ENCODE assay signal across 18 cellular contexts in genomic region chr1:167332503-167332902, GRCh38.
DNase-seq lines count a peak whose midpoint lies in the region; ATAC-seq, FAIRE-seq and TF ChIP-seq lines count a peak whose summit lies in the region.
"Had no signal": no experiment of that assay in that cellular context is flagged by ENCODE, and none has a peak within 500 bp of the region (broad histone marks: within the 10 kb centered on the region; RNA-seq: fewer than 3 reads in every experiment).

No MANE protein-coding gene starts in this region.

- H3K27ac Mint-ChIP-seq in stimulated activated naive B cell treated with anti-CD40 and anti-IgM and Interleukin-4, amounts not matched to agents 10 μg/mL and 1 μg/mL and 100 μg/mL, for 72 hours = peak overlapping the region; percentile 20
- H3K27ac Mint-ChIP-seq: endodermal cell, neural progenitor cell, T-helper 17 cell had no signal

- peaks cover 38 to 59% of the 10 kb centered on the region in 2 donors for H3K4me1 Mint-ChIP-seq in stimulated activated naive B cell treated with anti-CD40 and anti-IgM and Interleukin-4, amounts not matched to agents 10 μg/mL and 1 μg/mL and 100 μg/mL, for 72 hours

- no peak overlapping the region for H3K4me3 Mint-ChIP-seq in stimulated activated naive B cell treated with anti-CD40 and anti-IgM and Interleukin-4, amounts not matched to agents 10 μg/mL and 1 μg/mL and 100 μg/mL, for 72 hours
- H3K4me3 Mint-ChIP-seq: activated naive CD4-positive, alpha-beta T cell treated with anti-CD3 and anti-CD28 coated beads for 36 hours; CD4-positive, CD25-positive, alpha-beta regulatory T cell; endodermal cell; neural progenitor cell; T-helper 17 cell had no signal

- H3K27ac ChIP-seq in RWPE2 (ENCODE audit: poor library complexity, severe bottlenecking) = no peak overlapping the region
- H3K27ac ChIP-seq in substantia nigra (ENCODE audit: low read depth, low read length, poor library complexity, severe bottlenecking) = no peak overlapping the region
- H3K27ac ChIP-seq: body of pancreas had no signal

- FAIRE-seq in GM12891 (lab: Jason Lieb, UNC) = peak; percentile 45
- FAIRE-seq: islet of Langerhans had no signal

- no peak for TF ChIP-seq POLR2A in GM12891 (IDR thresholded peaks at IDR 0.05; ENCODE audit: low read depth, low read length)

- no peak for TF ChIP-seq CTCF in RWPE2 (IDR thresholded peaks at IDR 0.05; ENCODE audit: poor library complexity, severe bottlenecking)

- H3K4me1 ChIP-seq in RWPE2 (ENCODE audit: insufficient read depth, poor library complexity, severe bottlenecking) = no peaks in the 10 kb centered on the region
- H3K4me1 ChIP-seq: body of pancreas had no signal

- ATAC-seq in RWPE2 (ENCODE audit: low read depth) = peak; percentile 52; the same call in 2 of the 3 replicates
- ATAC-seq in stimulated activated naive B cell treated with anti-CD40 and anti-IgM and Interleukin-4, amounts not matched to agents 10 μg/mL and 1 μg/mL and 100 μg/mL, for 72 hours (replicated peaks) = no peak
- ATAC-seq in HG02610 (IDR thresholded peaks at IDR 0.05; ENCODE audit: unreplicated experiment) = no peak
- no peak for ATAC-seq in GM19467 (IDR thresholded peaks at IDR 0.05; ENCODE audit: unreplicated experiment)
- ATAC-seq: body of pancreas, T-helper 17 cell had no signal

- no peaks in the 10 kb centered on the region for H3K36me3 ChIP-seq in RWPE2 (ENCODE audit: low read depth)
- H3K36me3 ChIP-seq: neural progenitor cell had no signal

- no peaks in the 10 kb centered on the region for H3K9me3 ChIP-seq in RWPE2 (ENCODE audit: severe bottlenecking)

- no peak overlapping the region for H3K4me3 ChIP-seq in RWPE2 (ENCODE audit: severe bottlenecking)
- H3K4me3 ChIP-seq: body of pancreas, neural progenitor cell had no signal

- peaks cover 7 to 15% of the 10 kb centered on the region in 2 donors for H3K36me3 Mint-ChIP-seq in stimulated activated naive B cell treated with anti-CD40 and anti-IgM and Interleukin-4, amounts not matched to agents 10 μg/mL and 1 μg/mL and 100 μg/mL, for 72 hours

- H3K9me3 Mint-ChIP-seq in stimulated activated naive B cell treated with anti-CD40 and anti-IgM and Interleukin-4, amounts not matched to agents 10 μg/mL and 1 μg/mL and 100 μg/mL, for 72 hours = peaks cover 5% of the 10 kb centered on the region in 2 donors

- H3K27me3 Mint-ChIP-seq in stimulated activated naive B cell treated with anti-CD40 and anti-IgM and Interleukin-4, amounts not matched to agents 10 μg/mL and 1 μg/mL and 100 μg/mL, for 72 hours = no peaks in the 10 kb centered on the region
- H3K27me3 Mint-ChIP-seq: CD4-positive, CD25-positive, alpha-beta regulatory T cell; T-helper 17 cell had no signal

- DNase-seq in GM12891 (ENCODE audit: insufficient read length, low spot score) = no peak
- no peak for DNase-seq in RWPE2 (ENCODE audit: low spot score)
- peak; percentile 26 for DNase-seq in fibroblast of gingiva (ENCODE audit: low read depth)
- DNase-seq in stimulated activated naive B cell treated with anti-CD40 and anti-IgM and Interleukin-4, amounts not matched to agents 10 μg/mL and 1 μg/mL and 100 μg/mL, for 72 hours = no peak
- DNase-seq in substantia nigra (lab: John Stamatoyannopoulos, UW) = no peak
- DNase-seq: activated CD4-positive, alpha-beta T cell treated with anti-CD3 and anti-CD28 coated beads for 1 hour; activated CD8-positive, alpha-beta memory T cell treated with anti-CD3 and anti-CD28 coated beads, Interleukin-2, amount 50 U/mL, for 4 hours; activated naive CD4-positive, alpha-beta T cell treated with anti-CD3 and anti-CD28 coated beads for 36 hours; body of pancreas; endodermal cell; glutamatergic neuron; SHP77; T-helper 17 cell had no signal

- no peaks in the 10 kb centered on the region for H3K27me3 ChIP-seq in RWPE2 (ENCODE audit: insufficient read depth, poor library complexity, severe bottlenecking)
- H3K27me3 ChIP-seq: body of pancreas, neural progenitor cell had no signal

TF ChIP-seq in GM12891, 5 proteins besides CTCF, POLR2A, EP300 and RAD21:
- TF ChIP-seq POLR2AphosphoS5 (IDR thresholded peaks at IDR 0.05; ENCODE audit: low read depth, low read length) = no peak
- no peak for TF ChIP-seq TAF1 (IDR thresholded peaks at IDR 0.05; ENCODE audit: low read depth, low read length)
- no peak for TF ChIP-seq SPI1 (IDR thresholded peaks at IDR 0.05; ENCODE audit: low read depth, low read length)
- no peak for TF ChIP-seq PAX5 (IDR thresholded peaks at IDR 0.05; ENCODE audit: insufficient read depth, low read length, severe bottlenecking)
- TF ChIP-seq POU2F2 (IDR thresholded peaks at IDR 0.05; ENCODE audit: low read depth, low read length) = no peak
